In genomic region chr9:95764920-95765319, GRCh38 we compare ENCODE assay signal across 15 cellular contexts.
A peak's percentile ranks its signal among the peaks of the same experiment; 100 is the strongest.
DNase-seq lines count a peak whose midpoint lies in the region; TF ChIP-seq lines count a peak whose summit lies in the region.
"Had no signal": no experiment of that assay in that cellular context is flagged by ENCODE, and none has a peak within 500 bp of the region (broad histone marks: within the 10 kb centered on the region; RNA-seq: fewer than 3 reads in every experiment).

No MANE protein-coding gene starts in this region.

- no peak overlapping the region for H3K4me2 ChIP-seq in mesendoderm (ENCODE audit: low read length)

- H2BK120ac ChIP-seq in mesendoderm (ENCODE audit: low read depth, low read length): no peak overlapping the region

- no peaks in the 10 kb centered on the region for H3K9me3 ChIP-seq in tibial artery

- no CpG with 5 or more reads among the region's 12 CpGs for WGBS in mesendoderm (ENCODE audit: extremely low coverage, insufficient coverage, low lambda C conversion rate)

- no peaks in the 10 kb centered on the region for H3K79me2 ChIP-seq in mesendoderm (ENCODE audit: control insufficient read depth, insufficient read depth, low read length)

- H3K27ac ChIP-seq in mesendoderm (ENCODE audit: low read depth, low read length): no peak overlapping the region
- H3K27ac ChIP-seq in tibial artery: peak overlapping the region; percentile 12 to 45

- H3K4me3 ChIP-seq in mesendoderm (ENCODE audit: low read length) (no peak overlapping the region), tibial artery (peak overlapping the region in 1 of 2 donors; percentile 24)

- H3K4me1 ChIP-seq in mesendoderm (ENCODE audit: control insufficient read depth, low read depth, low read length) (peaks cover 6% of the 10 kb centered on the region), tibial artery (peaks cover 0 to 13% (median 7%) of the 10 kb centered on the region in 4 donors)

- H3K36me3 Mint-ChIP-seq in activated T-cell treated with anti-CD3 and anti-CD28 coated beads, Interleukin-2, amount 50 U/mL, for 24 hours (ENCODE audit: low read depth): no peaks in the 10 kb centered on the region

- H3K4me1 Mint-ChIP-seq in activated T-cell treated with anti-CD3 and anti-CD28 coated beads, Interleukin-2, amount 50 U/mL, for 24 hours (ENCODE audit: low read depth): peaks cover 2% of the 10 kb centered on the region

- H3K79me1 ChIP-seq in mesendoderm (ENCODE audit: low read length): no peaks in the 10 kb centered on the region

- H3K9me3 Mint-ChIP-seq in activated T-cell treated with anti-CD3 and anti-CD28 coated beads, Interleukin-2, amount 50 U/mL, for 24 hours: no peaks in the 10 kb centered on the region
- H3K9me3 Mint-ChIP-seq: T-helper 2 cell treated with Interferon-gamma antibody and Interleukin-4, amounts not matched to agents 5 μg/mL and 100 μg/mL, for 36 hours had no signal

- H2BK15ac ChIP-seq in mesendoderm (replicated peaks; ENCODE audit: low read depth): no peak overlapping the region

- H2AK5ac ChIP-seq in mesendoderm (ENCODE audit: low read length): peak overlapping the region; percentile 22

- H3K23ac ChIP-seq in mesendoderm (ENCODE audit: low read length): no peak overlapping the region

- no peak overlapping the region for H3K4me3 Mint-ChIP-seq in activated T-cell treated with anti-CD3 and anti-CD28 coated beads, Interleukin-2, amount 50 U/mL, for 24 hours
- H3K4me3 Mint-ChIP-seq: activated CD8-positive, alpha-beta T cell treated with anti-CD3 and anti-CD28 coated beads, Interleukin-2, amount 10 ng/mL, durations not matched to agents 7 days and 5 days; T-helper 2 cell treated with Interferon-gamma antibody and Interleukin-4, amounts not matched to agents 5 μg/mL and 100 μg/mL, for 36 hours had no signal

- H3K36me3 ChIP-seq in mesendoderm (ENCODE audit: control insufficient read depth, insufficient read depth, low read length) (no peaks in the 10 kb centered on the region), tibial artery (no peaks in the 10 kb centered on the region)

- peaks cover 8% of the 10 kb centered on the region for H3K27me3 Mint-ChIP-seq in activated T-cell treated with anti-CD3 and anti-CD28 coated beads, Interleukin-2, amount 50 U/mL, for 24 hours

- TF ChIP-seq CTCF in tibial artery (IDR thresholded peaks at IDR 0.05): no peak

- H3K27ac Mint-ChIP-seq in activated T-cell treated with anti-CD3 and anti-CD28 coated beads, Interleukin-2, amount 50 U/mL, for 24 hours: no peak overlapping the region
- H3K27ac Mint-ChIP-seq: activated CD8-positive, alpha-beta T cell treated with anti-CD3 and anti-CD28 coated beads, Interleukin-2, amount 10 ng/mL, durations not matched to agents 7 days and 5 days; T-helper 2 cell treated with Interferon-gamma antibody and Interleukin-4, amounts not matched to agents 5 μg/mL and 100 μg/mL, for 36 hours had no signal

- DNase-seq in DMS153 (lab: John Stamatoyannopoulos, UW): peak; percentile 38
- DNase-seq in DMS153 treated with DMSO at 0.1 percent for 48 hours (lab: John Stamatoyannopoulos, UW; ENCODE audit: unreplicated experiment): no peak
- peak; percentile 16 for DNase-seq in amniotic epithelial cell (ENCODE audit: low read depth)
- no peak for DNase-seq in mesendoderm
- no peak for DNase-seq in tibial artery
- DNase-seq in activated T-cell treated with anti-CD3 and anti-CD28 coated beads, Interleukin-2, amount 50 U/mL, for 24 hours: no peak
- no peak for DNase-seq in activated CD8-positive, alpha-beta memory T cell treated with anti-CD3 and anti-CD28 coated beads for 24 hours
- no peak for DNase-seq in amygdala (lab: John Stamatoyannopoulos, UW)
- DNase-seq: 8988T; activated CD8-positive, alpha-beta T cell treated with anti-CD3 and anti-CD28 coated beads, Interleukin-2, amount 10 ng/mL, durations not matched to agents 7 days and 5 days; activated naive CD4-positive, alpha-beta T cell treated with Interleukin-2 at 50 U/mL for 16 hours; cerebellar nuclear complex; NCI-H2107; substantia nigra had no signal

- H2BK5ac ChIP-seq in mesendoderm (ENCODE audit: low read length): no peak overlapping the region

- H3K27me3 ChIP-seq in mesendoderm (ENCODE audit: insufficient read depth, low read length, poor library complexity): no peaks in the 10 kb centered on the region
- H3K27me3 ChIP-seq in tibial artery: no peaks in the 10 kb centered on the region

- no peak overlapping the region for H4K8ac ChIP-seq in mesendoderm (ENCODE audit: low read depth, low read length)

- no peak overlapping the region for H3K9ac ChIP-seq in mesendoderm (ENCODE audit: low read length)

- peak overlapping the region; percentile 58 for H3K56ac ChIP-seq in mesendoderm (ENCODE audit: low read length)

- no peak overlapping the region for H3K18ac ChIP-seq in mesendoderm (ENCODE audit: low read length)

- no peak overlapping the region for H4K5ac ChIP-seq in mesendoderm (ENCODE audit: low read length)

- intact Hi-C loops in tibial artery (cut with DNase I; ENCODE audit: low total_unique reads): no loop called here

- no peak overlapping the region for H3K4ac ChIP-seq in mesendoderm (ENCODE audit: low read depth, low read length)

Comparison
In these comparisons a context has a peak if more than half of its experiments do, and no peak if none do; other contexts are left out.
1. DNase-seq: peak in DMS153 (single experiment) and amniotic epithelial cell (single experiment); none in DMS153 treated with DMSO at 0.1 percent for 48 hours (single experiment), mesendoderm (single experiment), tibial artery (0 of 2), activated T-cell treated with anti-CD3 and anti-CD28 coated beads, Interleukin-2, amount 50 U/mL, for 24 hours (single experiment), activated CD8-positive, alpha-beta memory T cell treated with anti-CD3 and anti-CD28 coated beads for 24 hours (single experiment) and amygdala (0 of 56).